In the genomic region with DNA sequence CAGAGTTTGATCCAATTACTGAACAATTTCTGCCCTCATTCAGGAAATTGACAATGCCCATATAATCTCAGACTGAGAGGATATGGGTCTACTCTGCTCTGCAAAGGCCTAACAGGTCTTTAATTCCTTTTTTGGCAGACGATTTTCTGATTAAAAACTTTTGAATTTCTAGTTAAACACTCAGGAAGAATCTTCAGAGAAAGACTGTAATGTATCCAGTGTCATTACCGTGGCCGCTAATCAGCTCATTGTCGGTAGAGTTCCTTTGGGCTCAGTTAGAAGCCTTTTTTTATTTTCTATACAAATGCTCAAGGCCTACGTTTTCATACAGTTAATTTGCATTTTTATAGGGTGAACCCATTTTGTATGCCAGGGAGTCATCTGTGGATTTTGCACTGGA, we compare ENCODE assay signal across 16 cellular contexts.
DNase-seq lines count a peak whose midpoint lies in the region; ATAC-seq and TF ChIP-seq lines count a peak whose summit lies in the region.
"Had no signal": no experiment of that assay in that cellular context is flagged by ENCODE, and none has a peak within 500 bp of the region (broad histone marks: within the 10 kb centered on the region; RNA-seq: fewer than 3 reads in every experiment).

No MANE protein-coding gene starts in this region.

- POLR2A ChIA-PET in A673 (lab: Charles Lee; ENCODE audit: low non-redundant PET), result no interaction called here

- H3K79me2 ChIP-seq in GM23338 (replicated peaks; ENCODE audit: insufficient read depth), result no peaks in the 10 kb centered on the region

- H3K4me1 Mint-ChIP-seq in GM23338, result peaks cover 21% of the 10 kb centered on the region; the same call in 2 of the 3 replicates
- H3K4me1 Mint-ChIP-seq: B cell had no signal

- peaks cover 3% of the 10 kb centered on the region; the same call in 1 of the 2 replicates for H3K9me2 ChIP-seq in GM23338 (ENCODE audit: insufficient read depth)

- no peak overlapping the region; the same call in 1 of the 2 replicates for H2AFZ ChIP-seq in GM23338

- no peaks in the 10 kb centered on the region for H3F3A ChIP-seq in GM23338 (replicated peaks; ENCODE audit: low read depth)

- no peaks in the 10 kb centered on the region for H3K9me3 ChIP-seq in A673 (ENCODE audit: low read depth, low read length, poor library complexity, severe bottlenecking)
- H3K9me3 ChIP-seq: Caco-2 had no signal

- no peak for ATAC-seq in GM23338
- ATAC-seq: CD8-positive, alpha-beta T cell had no signal

- H3K4me1 ChIP-seq in A673 (ENCODE audit: insufficient read depth, low read length, poor library complexity, severe bottlenecking) (no peaks in the 10 kb centered on the region), GM23338 (ENCODE audit: insufficient read depth) (no peaks in the 10 kb centered on the region)
- H3K4me1 ChIP-seq: Caco-2 had no signal

- no peak overlapping the region for H3K4me3 Mint-ChIP-seq in GM23338
- H3K4me3 Mint-ChIP-seq: B cell; CD4-positive, alpha-beta T cell; CD8-positive, alpha-beta T cell had no signal

- H3K36me3 ChIP-seq in A673 (ENCODE audit: insufficient read depth, low read length, poor library complexity, severe bottlenecking) (no peaks in the 10 kb centered on the region), GM23338 (ENCODE audit: insufficient read depth) (no peaks in the 10 kb centered on the region)
- H3K36me3 ChIP-seq: BLaER1 treated with 17β-estradiol and CSF1 and Interleukin-3, amounts not matched to agents 10 nM and 100 nM had no signal

- no peak overlapping the region for H3K4me3 ChIP-seq in A673 (ENCODE audit: low read depth, low read length, poor library complexity, severe bottlenecking)
- H3K4me3 ChIP-seq in GM23338, result no peak overlapping the region
- H3K4me3 ChIP-seq: BLaER1 treated with 17β-estradiol and CSF1 and Interleukin-3, amounts not matched to agents 10 nM and 100 nM had no signal

- DNase-seq in A673 (ENCODE audit: low spot score) (peak; percentile 27), GM23338 (ENCODE audit: low spot score) (no peak), NCI-H526 treated with DMSO at 0.1 percent for 48 hours (lab: John Stamatoyannopoulos, UW) (peak; percentile 6), cortex of kidney (lab: John Stamatoyannopoulos, UW) (no peak), NCI-H146 (lab: John Stamatoyannopoulos, UW) (no peak)
- DNase-seq: 8988T; AML-193; Caco-2; Calu3; CD4-positive, alpha-beta T cell; CD8-positive, alpha-beta T cell; DMS79 treated with DMSO at 0.1 percent for 48 hours; GF-D8 had no signal

- BruUV-seq in A673 (replicated peaks; lab: Mats Ljungman, UMichigan), result no TSS peak

- peaks cover 1% of the 10 kb centered on the region for H3K27me3 Mint-ChIP-seq in GM23338 (ENCODE audit: insufficient read depth, low read depth, poor library complexity)
- H3K27me3 Mint-ChIP-seq: B cell; CD4-positive, alpha-beta T cell had no signal

- H3K27ac ChIP-seq in A673 (ENCODE audit: low read depth, low read length, poor library complexity, severe bottlenecking) (no peak overlapping the region), GM23338 (ENCODE audit: low read depth) (no peak overlapping the region)
- H3K27ac ChIP-seq: BLaER1 treated with 17β-estradiol and CSF1 and Interleukin-3, amounts not matched to agents 10 nM and 100 nM; C4-2B had no signal

- intact Hi-C loops in A673 (cut with micrococcal nuclease; ENCODE audit: unreplicated experiment), result no loop called here

- H4K20me1 ChIP-seq in GM23338 (replicated peaks; ENCODE audit: insufficient read depth), result no peaks in the 10 kb centered on the region
- H4K20me1 ChIP-seq: BLaER1 treated with 17β-estradiol and CSF1 and Interleukin-3, amounts not matched to agents 10 nM and 100 nM had no signal

- CTCF ChIA-PET in A673 (lab: Charles Lee), result no interaction called here

- no peaks in the 10 kb centered on the region for H3K9me3 Mint-ChIP-seq in GM23338
- H3K9me3 Mint-ChIP-seq: CD4-positive, alpha-beta T cell; CD8-positive, alpha-beta T cell had no signal

- TF ChIP-seq CTCF in A673 (conservative IDR thresholded peaks at IDR 0.05; ENCODE audit: low read depth, low read length) (no peak), GM23338 (conservative IDR thresholded peaks at IDR 0.05; ENCODE audit: low read depth in 2 of 2) (no peak)

- no peak overlapping the region for H3K4me2 ChIP-seq in GM23338
- H3K4me2 ChIP-seq: BLaER1 treated with 17β-estradiol and CSF1 and Interleukin-3, amounts not matched to agents 10 nM and 100 nM had no signal

- no peaks in the 10 kb centered on the region for H3K36me3 Mint-ChIP-seq in GM23338 (ENCODE audit: low read depth)
- H3K36me3 Mint-ChIP-seq: CD8-positive, alpha-beta T cell had no signal

- peaks cover 3% of the 10 kb centered on the region for H3K27me3 ChIP-seq in A673 (replicated peaks; ENCODE audit: insufficient read depth, low read depth, low read length, poor library complexity)
- no peaks in the 10 kb centered on the region for H3K27me3 ChIP-seq in GM23338 (ENCODE audit: insufficient read depth)
- H3K27me3 ChIP-seq: BLaER1 treated with 17β-estradiol and CSF1 and Interleukin-3, amounts not matched to agents 10 nM and 100 nM had no signal

- 0 out of 2 replicates have a peak overlapping the region, but pooled peaks have one; percentile 41 for H3K27ac Mint-ChIP-seq in GM23338
- H3K27ac Mint-ChIP-seq: B cell; CD4-positive, alpha-beta T cell; CD8-positive, alpha-beta T cell had no signal

TF ChIP-seq in GM23338, 12 proteins besides CTCF, POLR2A, EP300 and RAD21 (continues in another document):
- TF ChIP-seq EZH2phosphoT487 (IDR thresholded peaks at IDR 0.05; ENCODE audit: unreplicated experiment) (no peak), STAT1 (IDR thresholded peaks at IDR 0.05; ENCODE audit: unreplicated experiment) (no peak), POLR2AphosphoS5 (IDR thresholded peaks at IDR 0.05; ENCODE audit: low read depth) (no peak), ZNF114 (CRISPR knock-in tag; IDR thresholded peaks at IDR 0.05) (no peak), NANOG (IDR thresholded peaks at IDR 0.05; ENCODE audit: borderline replicate concordance) (no peak), JUNB (IDR thresholded peaks at IDR 0.05; ENCODE audit: unreplicated experiment) (no peak), CREB1 (CRISPR knock-in tag; IDR thresholded peaks at IDR 0.05; ENCODE audit: low read depth) (no peak)
- TF ChIP-seq, protein P1, sequence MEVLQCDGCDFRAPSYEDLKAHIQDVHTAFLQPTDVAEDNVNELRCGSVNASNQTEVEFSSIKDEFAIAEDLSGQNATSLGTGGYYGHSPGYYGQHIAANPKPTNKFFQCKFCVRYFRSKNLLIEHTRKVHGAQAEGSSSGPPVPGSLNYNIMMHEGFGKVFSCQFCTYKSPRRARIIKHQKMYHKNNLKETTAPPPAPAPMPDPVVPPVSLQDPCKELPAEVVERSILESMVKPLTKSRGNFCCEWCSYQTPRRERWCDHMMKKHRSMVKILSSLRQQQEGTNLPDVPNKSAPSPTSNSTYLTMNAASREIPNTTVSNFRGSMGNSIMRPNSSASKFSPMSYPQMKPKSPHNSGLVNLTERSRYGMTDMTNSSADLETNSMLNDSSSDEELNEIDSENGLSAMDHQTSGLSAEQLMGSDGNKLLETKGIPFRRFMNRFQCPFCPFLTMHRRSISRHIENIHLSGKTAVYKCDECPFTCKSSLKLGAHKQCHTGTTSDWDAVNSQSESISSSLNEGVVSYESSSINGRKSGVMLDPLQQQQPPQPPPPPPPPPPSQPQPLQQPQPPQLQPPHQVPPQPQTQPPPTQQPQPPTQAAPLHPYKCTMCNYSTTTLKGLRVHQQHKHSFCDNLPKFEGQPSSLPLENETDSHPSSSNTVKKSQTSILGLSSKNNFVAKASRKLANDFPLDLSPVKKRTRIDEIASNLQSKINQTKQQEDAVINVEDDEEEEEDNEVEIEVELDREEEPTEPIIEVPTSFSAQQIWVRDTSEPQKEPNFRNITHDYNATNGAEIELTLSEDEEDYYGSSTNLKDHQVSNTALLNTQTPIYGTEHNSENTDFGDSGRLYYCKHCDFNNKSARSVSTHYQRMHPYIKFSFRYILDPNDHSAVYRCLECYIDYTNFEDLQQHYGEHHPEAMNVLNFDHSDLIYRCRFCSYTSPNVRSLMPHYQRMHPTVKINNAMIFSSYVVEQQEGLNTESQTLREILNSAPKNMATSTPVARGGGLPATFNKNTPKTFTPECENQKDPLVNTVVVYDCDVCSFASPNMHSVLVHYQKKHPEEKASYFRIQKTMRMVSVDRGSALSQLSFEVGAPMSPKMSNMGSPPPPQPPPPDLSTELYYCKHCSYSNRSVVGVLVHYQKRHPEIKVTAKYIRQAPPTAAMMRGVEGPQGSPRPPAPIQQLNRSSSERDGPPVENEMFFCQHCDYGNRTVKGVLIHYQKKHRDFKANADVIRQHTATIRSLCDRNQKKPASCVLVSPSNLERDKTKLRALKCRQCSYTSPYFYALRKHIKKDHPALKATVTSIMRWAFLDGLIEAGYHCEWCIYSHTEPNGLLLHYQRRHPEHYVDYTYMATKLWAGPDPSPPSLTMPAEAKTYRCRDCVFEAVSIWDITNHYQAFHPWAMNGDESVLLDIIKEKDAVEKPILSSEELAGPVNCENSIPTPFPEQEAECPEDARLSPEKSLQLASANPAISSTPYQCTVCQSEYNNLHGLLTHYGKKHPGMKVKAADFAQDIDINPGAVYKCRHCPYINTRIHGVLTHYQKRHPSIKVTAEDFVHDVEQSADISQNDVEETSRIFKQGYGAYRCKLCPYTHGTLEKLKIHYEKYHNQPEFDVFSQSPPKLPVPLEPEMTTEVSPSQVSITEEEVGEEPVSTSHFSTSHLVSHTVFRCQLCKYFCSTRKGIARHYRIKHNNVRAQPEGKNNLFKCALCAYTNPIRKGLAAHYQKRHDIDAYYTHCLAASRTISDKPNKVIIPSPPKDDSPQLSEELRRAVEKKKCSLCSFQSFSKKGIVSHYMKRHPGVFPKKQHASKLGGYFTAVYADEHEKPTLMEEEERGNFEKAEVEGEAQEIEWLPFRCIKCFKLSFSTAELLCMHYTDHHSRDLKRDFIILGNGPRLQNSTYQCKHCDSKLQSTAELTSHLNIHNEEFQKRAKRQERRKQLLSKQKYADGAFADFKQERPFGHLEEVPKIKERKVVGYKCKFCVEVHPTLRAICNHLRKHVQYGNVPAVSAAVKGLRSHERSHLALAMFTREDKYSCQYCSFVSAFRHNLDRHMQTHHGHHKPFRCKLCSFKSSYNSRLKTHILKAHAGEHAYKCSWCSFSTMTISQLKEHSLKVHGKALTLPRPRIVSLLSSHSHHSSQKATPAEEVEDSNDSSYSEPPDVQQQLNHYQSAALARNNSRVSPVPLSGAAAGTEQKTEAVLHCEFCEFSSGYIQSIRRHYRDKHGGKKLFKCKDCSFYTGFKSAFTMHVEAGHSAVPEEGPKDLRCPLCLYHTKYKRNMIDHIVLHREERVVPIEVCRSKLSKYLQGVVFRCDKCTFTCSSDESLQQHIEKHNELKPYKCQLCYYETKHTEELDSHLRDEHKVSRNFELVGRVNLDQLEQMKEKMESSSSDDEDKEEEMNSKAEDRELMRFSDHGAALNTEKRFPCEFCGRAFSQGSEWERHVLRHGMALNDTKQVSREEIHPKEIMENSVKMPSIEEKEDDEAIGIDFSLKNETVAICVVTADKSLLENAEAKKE (CRISPR knock-in tag; IDR thresholded peaks at IDR 0.05), result no peak

Comparison
In these comparisons a context has a peak if more than half of its experiments do, and no peak if none do; other contexts are left out.
1. DNase-seq: peak in A673 (single experiment) and NCI-H526 treated with DMSO at 0.1 percent for 48 hours (single experiment); none in GM23338 (single experiment), cortex of kidney (single experiment) and NCI-H146 (single experiment).